In the genomic region with DNA sequence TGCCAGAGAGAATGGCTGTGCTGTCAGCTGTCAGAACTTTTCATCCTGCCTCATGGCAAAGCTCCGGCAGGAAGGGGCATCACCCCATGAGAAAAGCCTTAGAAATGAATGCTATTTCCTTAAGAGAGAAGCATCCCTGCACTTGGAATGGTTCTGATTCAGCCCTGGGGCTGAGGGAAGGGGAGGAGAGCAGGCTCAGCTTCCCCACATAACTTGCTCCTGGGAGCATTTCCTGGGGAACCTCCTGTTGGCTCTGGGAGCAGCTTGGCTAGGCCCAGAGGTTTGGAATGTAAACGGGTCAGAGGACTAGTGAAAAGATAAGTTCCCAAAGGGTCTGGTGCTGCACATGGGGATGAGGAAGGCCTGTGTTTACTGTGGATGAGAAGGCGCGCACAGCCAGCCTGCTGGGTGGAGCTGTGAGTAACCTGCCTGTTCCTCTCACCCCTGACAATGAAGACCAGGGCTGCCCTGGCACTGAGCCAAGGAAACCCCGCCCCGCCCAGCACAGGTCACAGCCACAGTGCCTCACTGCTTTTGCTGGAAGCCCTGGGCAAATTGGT, we compare ENCODE assay signal across 9 cellular contexts. TPM values are rescaled to one million over a fixed set of nuclear protein-coding genes. Genes with fewer than 3 reads are reported as not detected.
DNase-seq lines count a peak whose midpoint lies in the region; ATAC-seq and TF ChIP-seq lines count a peak whose summit lies in the region.
"Had no signal": no experiment of that assay in that cellular context is flagged by ENCODE, and none has a peak within 500 bp of the region (broad histone marks: within the 10 kb centered on the region; RNA-seq: fewer than 3 reads in every experiment).

No MANE protein-coding gene starts in this region.

- no peaks in the 10 kb centered on the region for H3K36me3 ChIP-seq in gastrocnemius medialis
- H3K36me3 ChIP-seq: BLaER1 had no signal

- no peaks in the 10 kb centered on the region for H3K9me3 ChIP-seq in gastrocnemius medialis
- H3K9me3 ChIP-seq: BLaER1 had no signal

- peak overlapping the region; percentile 61 to 71 (median 68) for H3K27ac ChIP-seq in gastrocnemius medialis
- H3K27ac ChIP-seq: BLaER1 had no signal

- peaks cover 6% of the 10 kb centered on the region for H3K27me3 Mint-ChIP-seq in activated T-cell treated with anti-CD3 and anti-CD28 coated beads, Interleukin-2, amount 50 U/mL, for 4 hours (ENCODE audit: low read depth)

- H3K4me3 Mint-ChIP-seq in activated T-cell treated with anti-CD3 and anti-CD28 coated beads, Interleukin-2, amount 50 U/mL, for 4 hours, result no peak overlapping the region

- peaks cover 1% of the 10 kb centered on the region for H3K4me1 Mint-ChIP-seq in activated T-cell treated with anti-CD3 and anti-CD28 coated beads, Interleukin-2, amount 50 U/mL, for 4 hours (ENCODE audit: low read depth)

- H3K9me3 Mint-ChIP-seq in activated T-cell treated with anti-CD3 and anti-CD28 coated beads, Interleukin-2, amount 50 U/mL, for 4 hours, result no peaks in the 10 kb centered on the region

- in situ Hi-C loops in gastrocnemius medialis (cut with MboI; ENCODE audit: low sequenced_read_pairs in 4 of 4), result loop anchor here in 2 of 4 donors (10.0 kb wide), 2 partner anchors 136 to 206 kb away; no protein-coding TSS in a partner anchor

- H3K4me3 ChIP-seq in foreskin fibroblast (ENCODE audit: low read depth in 1 of 2, low read length in 2 of 2) (peak overlapping the region in 1 of 2 donors; percentile 3), gastrocnemius medialis (peak overlapping the region; percentile 8 to 48 (median 28))
- H3K4me3 ChIP-seq: BLaER1 had no signal

- intact Hi-C loops in gastrocnemius medialis (cut with DNase I; ENCODE audit: low total_unique reads), result no loop called here

- no peaks in the 10 kb centered on the region for H3K36me3 Mint-ChIP-seq in activated T-cell treated with anti-CD3 and anti-CD28 coated beads, Interleukin-2, amount 50 U/mL, for 4 hours (ENCODE audit: insufficient read depth)

- no peak for TF ChIP-seq POLR2A in gastrocnemius medialis (IDR thresholded peaks at IDR 0.05)

- no peaks in the 10 kb centered on the region for H3K27me3 ChIP-seq in gastrocnemius medialis
- H3K27me3 ChIP-seq: BLaER1 had no signal

- TF ChIP-seq CTCF in foreskin fibroblast (IDR thresholded peaks at IDR 0.05; ENCODE audit: low read depth, low read length) (no peak), gastrocnemius medialis (IDR thresholded peaks at IDR 0.05 in 4 of 5, conservative IDR thresholded peaks at IDR 0.05 in 1 of 5) (no peak)

- peaks cover 0 to 9% of the 10 kb centered on the region in 2 donors for H3K4me1 ChIP-seq in gastrocnemius medialis

- peak; percentile 54 to 81 for ATAC-seq in activated T-cell treated with anti-CD3 and anti-CD28 coated beads, Interleukin-2, amount 50 U/mL, for 4 hours
- ATAC-seq in gastrocnemius medialis (peak; percentile 17 to 45), GM18873 (IDR thresholded peaks at IDR 0.05; ENCODE audit: low FRiP score, unreplicated experiment) (no peak), GM19395 (IDR thresholded peaks at IDR 0.05; ENCODE audit: unreplicated experiment) (no peak)

- DNase-seq in NCI-H187 (lab: John Stamatoyannopoulos, UW) (peak; percentile 77 to 80), NCI-H187 treated with DMSO at 0.1 percent for 48 hours (lab: John Stamatoyannopoulos, UW) (no peak), NCI-H774 (lab: John Stamatoyannopoulos, UW) (peak; percentile 81), foreskin fibroblast (peak; percentile 91 to 95), gastrocnemius medialis (peak in 1 of 2 donors; percentile 43)
- peak; percentile 47 for DNase-seq in activated T-cell treated with anti-CD3 and anti-CD28 coated beads, Interleukin-2, amount 50 U/mL, for 4 hours

RNA-seq across cellular contexts. Expression of gene PRELP, which starts 5.0 kb away (rescaled TPM):
- under 1 TPM; 0.03 to 0.05 (median 0.03) TPM for total RNA-seq in activated T-cell treated with anti-CD3 and anti-CD28 coated beads, Interleukin-2, amount 50 U/mL, for 4 hours
- 10 to 100 TPM; 12.2 to 32.6 (median 16.9) TPM for total RNA-seq in gastrocnemius medialis

RNA-seq across cellular contexts. Expression of gene OPTC, which starts 13.3 kb away (rescaled TPM):
- not detected for total RNA-seq in activated T-cell treated with anti-CD3 and anti-CD28 coated beads, Interleukin-2, amount 50 U/mL, for 4 hours
- not detected for total RNA-seq in gastrocnemius medialis

Comparison
In these comparisons a context has a peak if more than half of its experiments do, and no peak if none do; other contexts are left out.
1. ATAC-seq: peak in activated T-cell treated with anti-CD3 and anti-CD28 coated beads, Interleukin-2, amount 50 U/mL, for 4 hours (2 of 2) and gastrocnemius medialis (2 of 2); none in GM18873 (single experiment) and GM19395 (single experiment).
2. RNA of gene PRELP, which starts 5.0 kb away (total RNA-seq): 12.2 to 32.6 TPM in gastrocnemius medialis; 0.03 to 0.05 TPM in activated T-cell treated with anti-CD3 and anti-CD28 coated beads, Interleukin-2, amount 50 U/mL, for 4 hours; every median in the first group is over 10 times any median in the second.